ENCODE assay signal across 40 cellular contexts in the genomic region with DNA sequence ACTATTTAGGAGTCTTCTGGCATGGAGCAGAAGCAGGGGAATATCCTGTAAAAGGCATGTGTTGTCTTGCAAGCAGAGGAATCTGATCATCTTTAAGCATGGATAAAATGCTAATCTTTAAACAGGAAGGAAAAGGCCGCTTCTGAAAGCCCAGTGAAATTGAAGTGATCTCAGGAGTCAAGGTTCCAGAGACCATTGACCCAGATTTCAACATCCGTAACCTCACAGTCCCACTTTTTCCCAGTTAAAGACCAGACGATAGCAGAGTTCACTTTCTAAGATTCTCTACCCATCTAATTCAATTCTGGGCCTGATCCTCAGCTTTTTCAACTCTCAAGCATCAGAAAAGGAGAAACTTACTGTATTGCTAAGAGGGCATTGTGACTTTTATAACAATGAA.
"Had no signal": no experiment of that assay in that cellular context is flagged by ENCODE, and none has a peak within 500 bp of the region (broad histone marks: within the 10 kb centered on the region; RNA-seq: fewer than 3 reads in every experiment).

No MANE protein-coding gene starts in this region.

- H3K27ac Mint-ChIP-seq: activated naive CD4-positive, alpha-beta T cell treated with anti-CD3 and anti-CD28 coated beads, Interleukin-2, amount 10 ng/mL, durations not matched to agents 7 days and 5 days; activated naive CD4-positive, alpha-beta T cell treated with anti-CD3 and anti-CD28 coated beads, Interleukin-2, amount 50 U/mL, for 24 hours; activated naive CD4-positive, alpha-beta T cell treated with anti-CD3 and anti-CD28 coated beads, Interleukin-2, amount 50 U/mL, for 72 hours; activated naive CD8-positive, alpha-beta T cell; activated naive CD8-positive, alpha-beta T cell treated with anti-CD3 and anti-CD28 coated beads for 36 hours; activated naive CD8-positive, alpha-beta T cell treated with anti-CD3 and anti-CD28 coated beads, Interleukin-2, amount 10 ng/mL, durations not matched to agents 7 days and 5 days; activated naive CD8-positive, alpha-beta T cell treated with anti-CD3 and anti-CD28 coated beads, Interleukin-2, amount 50 U/mL, for 24 hours; activated T-cell treated with anti-CD3 and anti-CD28 coated beads, Interleukin-2, amount 50 U/mL, for 24 hours; activated T-cell treated with anti-CD3 and anti-CD28 coated beads, Interleukin-2, amount 50 U/mL, for 72 hours; activated T-helper 1 cell treated with anti-CD3 and anti-CD28 coated beads, Interleukin-12 subunit alpha, Interleukin-12 subunit beta, Interleukin-2, Interleukin-4 antibody, amounts not matched to agents 30 ng/mL and 10 ng/mL and 1 ng/mL, durations not matched to agents 14 hours and 24 hours and 36 hours; activated T-helper 17 cell treated with anti-CD3 and anti-CD28 coated beads, Interleukin-2, amount 50 U/mL, for 72 hours; activated T-helper 2 cell treated with anti-CD3 and anti-CD28 coated beads, Interferon-gamma antibody, Interleukin-2, Interleukin-4, amounts not matched to agents 10 μg/mL and 5 μg/mL and 100 μg/mL, durations not matched to agents 14 hours and 24 hours and 36 hours had no signal

- H3K27ac ChIP-seq: adrenal gland, ascending aorta, body of pancreas, brain microvascular endothelial cell, breast epithelium, cardiac muscle cell had no signal

- H3K4me3 Mint-ChIP-seq: activated naive CD4-positive, alpha-beta T cell treated with anti-CD3 and anti-CD28 coated beads for 36 hours; activated naive CD4-positive, alpha-beta T cell treated with anti-CD3 and anti-CD28 coated beads, Interleukin-2, amount 10 ng/mL, durations not matched to agents 7 days and 5 days; activated naive CD4-positive, alpha-beta T cell treated with anti-CD3 and anti-CD28 coated beads, Interleukin-2, amount 50 U/mL, for 24 hours; activated naive CD8-positive, alpha-beta T cell; activated naive CD8-positive, alpha-beta T cell treated with anti-CD3 and anti-CD28 coated beads for 36 hours; activated naive CD8-positive, alpha-beta T cell treated with anti-CD3 and anti-CD28 coated beads, Interleukin-2, amount 10 ng/mL, durations not matched to agents 7 days and 5 days; activated naive CD8-positive, alpha-beta T cell treated with anti-CD3 and anti-CD28 coated beads, Interleukin-2, amount 50 U/mL, for 24 hours; activated T-cell treated with anti-CD3 and anti-CD28 coated beads, Interleukin-2, amount 50 U/mL, for 24 hours; activated T-cell treated with anti-CD3 and anti-CD28 coated beads, Interleukin-2, amount 50 U/mL, for 4 hours; activated T-cell treated with anti-CD3 and anti-CD28 coated beads, Interleukin-2, amount 50 U/mL, for 72 hours; activated T-helper 1 cell treated with anti-CD3 and anti-CD28 coated beads, Interleukin-12 subunit alpha, Interleukin-12 subunit beta, Interleukin-2, Interleukin-4 antibody, amounts not matched to agents 30 ng/mL and 10 ng/mL and 1 ng/mL, durations not matched to agents 14 hours and 24 hours and 36 hours; activated T-helper 17 cell treated with anti-CD3 and anti-CD28 coated beads, Interleukin-2, amount 50 U/mL, for 72 hours; brain; central memory CD8-positive, alpha-beta T cell had no signal

- H3K4me1 Mint-ChIP-seq: activated naive CD4-positive, alpha-beta T cell treated with anti-CD3 and anti-CD28 coated beads, Interleukin-2, amount 10 ng/mL, durations not matched to agents 7 days and 5 days; activated naive CD4-positive, alpha-beta T cell treated with anti-CD3 and anti-CD28 coated beads, Interleukin-2, amount 50 U/mL, for 24 hours; activated naive CD8-positive, alpha-beta T cell treated with anti-CD3 and anti-CD28 coated beads for 36 hours; activated naive CD8-positive, alpha-beta T cell treated with anti-CD3 and anti-CD28 coated beads, Interleukin-2, amount 10 ng/mL, durations not matched to agents 7 days and 5 days; activated naive CD8-positive, alpha-beta T cell treated with anti-CD3 and anti-CD28 coated beads, Interleukin-2, amount 50 U/mL, for 24 hours; activated T-helper 17 cell treated with anti-CD3 and anti-CD28 coated beads, Interleukin-2, amount 50 U/mL, for 72 hours; brain; central memory CD8-positive, alpha-beta T cell had no signal

- H3K27me3 ChIP-seq: adrenal gland, ascending aorta, body of pancreas, brain microvascular endothelial cell, breast epithelium, cardiac muscle cell had no signal

- H3K27me3 Mint-ChIP-seq: activated naive CD4-positive, alpha-beta T cell treated with anti-CD3 and anti-CD28 coated beads, Interleukin-2, amount 10 ng/mL, durations not matched to agents 7 days and 5 days; activated naive CD4-positive, alpha-beta T cell treated with anti-CD3 and anti-CD28 coated beads, Interleukin-2, amount 50 U/mL, for 24 hours; activated naive CD8-positive, alpha-beta T cell; activated naive CD8-positive, alpha-beta T cell treated with anti-CD3 and anti-CD28 coated beads for 36 hours; activated naive CD8-positive, alpha-beta T cell treated with anti-CD3 and anti-CD28 coated beads, Interleukin-2, amount 10 ng/mL, durations not matched to agents 7 days and 5 days; activated naive CD8-positive, alpha-beta T cell treated with anti-CD3 and anti-CD28 coated beads, Interleukin-2, amount 50 U/mL, for 24 hours; activated T-cell treated with anti-CD3 and anti-CD28 coated beads, Interleukin-2, amount 50 U/mL, for 24 hours; activated T-helper 17 cell treated with anti-CD3 and anti-CD28 coated beads, Interleukin-2, amount 50 U/mL, for 72 hours; brain; central memory CD8-positive, alpha-beta T cell had no signal

- FAIRE-seq: astrocyte, bronchial epithelial cell had no signal

- H3K36me3 Mint-ChIP-seq: activated naive CD4-positive, alpha-beta T cell treated with anti-CD3 and anti-CD28 coated beads, Interleukin-2, amount 10 ng/mL, durations not matched to agents 7 days and 5 days; activated naive CD4-positive, alpha-beta T cell treated with anti-CD3 and anti-CD28 coated beads, Interleukin-2, amount 50 U/mL, for 24 hours; activated naive CD4-positive, alpha-beta T cell treated with anti-CD3 and anti-CD28 coated beads, Interleukin-2, amount 50 U/mL, for 72 hours; activated naive CD8-positive, alpha-beta T cell; activated naive CD8-positive, alpha-beta T cell treated with anti-CD3 and anti-CD28 coated beads for 36 hours; activated naive CD8-positive, alpha-beta T cell treated with anti-CD3 and anti-CD28 coated beads, Interleukin-2, amount 10 ng/mL, durations not matched to agents 7 days and 5 days; brain had no signal

- H3K36me3 ChIP-seq: adrenal gland, ascending aorta, brain microvascular endothelial cell, breast epithelium, cardiac muscle cell had no signal

- H3K9me3 Mint-ChIP-seq: activated naive CD4-positive, alpha-beta T cell treated with anti-CD3 and anti-CD28 coated beads for 36 hours; activated naive CD4-positive, alpha-beta T cell treated with anti-CD3 and anti-CD28 coated beads, Interleukin-2, amount 50 U/mL, for 24 hours; activated T-helper 1 cell treated with anti-CD3 and anti-CD28 coated beads, Interleukin-12 subunit alpha, Interleukin-12 subunit beta, Interleukin-2, Interleukin-4 antibody, amounts not matched to agents 30 ng/mL and 10 ng/mL and 1 ng/mL, durations not matched to agents 14 hours and 24 hours and 36 hours had no signal

- ATAC-seq: activated naive CD4-positive, alpha-beta T cell treated with anti-CD3 and anti-CD28 coated beads, Interleukin-2, amount 50 U/mL, for 72 hours; activated naive CD8-positive, alpha-beta T cell treated with anti-CD3 and anti-CD28 coated beads, Interleukin-2, amount 50 U/mL, for 24 hours; activated T-cell treated with anti-CD3 and anti-CD28 coated beads, Interleukin-2, amount 50 U/mL, for 4 hours; activated T-cell treated with anti-CD3 and anti-CD28 coated beads, Interleukin-2, amount 50 U/mL, for 72 hours; activated T-helper 17 cell treated with anti-CD3 and anti-CD28 coated beads, Interleukin-2, amount 50 U/mL, for 72 hours; body of pancreas had no signal

- H3K9me3 ChIP-seq: adrenal gland, ascending aorta, body of pancreas, breast epithelium had no signal

- H3K4me3 ChIP-seq: adrenal gland, ascending aorta, body of pancreas, breast epithelium, cardiac muscle cell had no signal

- DNase-seq: activated effector memory CD4-positive, alpha-beta T cell treated with anti-CD3 and anti-CD28 coated beads, Interleukin-2, amount 50 U/mL, for 16 hours; activated effector memory CD4-positive, alpha-beta T cell treated with Interleukin-2 at 50 U/mL for 16 hours; activated gamma-delta T cell; activated gamma-delta T cell treated with Interleukin-2 at 50 U/mL for 16 hours; activated naive CD4-positive, alpha-beta T cell; activated naive CD4-positive, alpha-beta T cell treated with anti-CD3 and anti-CD28 coated beads for 36 hours; activated naive CD4-positive, alpha-beta T cell treated with anti-CD3 and anti-CD28 coated beads, Interleukin-2, amount 10 ng/mL, durations not matched to agents 7 days and 5 days; activated naive CD4-positive, alpha-beta T cell treated with anti-CD3 and anti-CD28 coated beads, Interleukin-2, amount 50 U/mL, for 16 hours; activated naive CD4-positive, alpha-beta T cell treated with Interleukin-2 at 50 U/mL for 16 hours; activated naive CD8-positive, alpha-beta T cell treated with anti-CD3 and anti-CD28 coated beads for 36 hours; activated naive CD8-positive, alpha-beta T cell treated with anti-CD3 and anti-CD28 coated beads, Interleukin-2, amount 10 ng/mL, durations not matched to agents 7 days and 5 days; activated naive CD8-positive, alpha-beta T cell treated with anti-CD3 and anti-CD28 coated beads, Interleukin-2, amount 50 U/mL, for 24 hours; activated T-cell treated with anti-CD3 and anti-CD28 coated beads, Interleukin-2, amount 50 U/mL, for 1 hour; activated T-cell treated with anti-CD3 and anti-CD28 coated beads, Interleukin-2, amount 50 U/mL, for 24 hours; activated T-cell treated with anti-CD3 and anti-CD28 coated beads, Interleukin-2, amount 50 U/mL, for 4 hours; activated T-cell treated with anti-CD3 and anti-CD28 coated beads, Interleukin-2, amount 50 U/mL, for 48 hours; activated T-cell treated with anti-CD3 and anti-CD28 coated beads, Interleukin-2, amount 50 U/mL, for 72 hours; adrenal gland; amniotic stem cell; amygdala; anterior cingulate cortex; aorta; body of pancreas; caudate nucleus; central memory CD4-positive, alpha-beta T cell; cerebellar nuclear complex had no signal

- H3K4me1 ChIP-seq: adrenal gland, ascending aorta, body of pancreas, breast epithelium had no signal
